In the genomic region with DNA sequence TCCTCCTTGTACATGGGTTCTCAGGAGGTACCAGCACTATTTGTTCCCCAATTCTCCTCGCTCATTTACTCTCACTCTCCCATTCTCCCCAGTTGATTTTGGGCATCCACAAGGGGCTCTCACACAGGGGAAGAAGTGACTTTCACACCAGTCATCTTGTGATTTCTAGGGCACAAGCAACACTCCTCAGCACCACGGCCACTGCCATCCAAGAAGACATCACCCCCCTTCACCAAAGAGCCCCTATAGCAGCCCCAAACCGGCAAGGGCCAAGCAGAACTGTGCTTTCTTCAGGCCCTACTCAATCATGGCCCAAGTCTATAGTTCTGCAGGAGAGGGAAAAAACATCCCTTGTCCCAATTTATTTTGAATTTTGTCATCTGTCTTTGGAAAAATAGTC, we compare ENCODE assay signal across 26 cellular contexts.
"Had no signal": no experiment of that assay in that cellular context is flagged by ENCODE, and none has a peak within 500 bp of the region (broad histone marks: within the 10 kb centered on the region; RNA-seq: fewer than 3 reads in every experiment).

No MANE protein-coding gene starts in this region.

- H3K9me3 Mint-ChIP-seq: activated CD4-positive, alpha-beta T cell treated with anti-CD3 and anti-CD28 coated beads, Interleukin-2, amount 10 ng/mL, durations not matched to agents 24 days and 14 days; activated T-cell treated with anti-CD3 and anti-CD28 coated beads, Interleukin-2, amount 50 U/mL, for 4 hours; activated T-helper 17 cell treated with anti-CD3 and anti-CD28 coated beads, Interleukin-2, amount 50 U/mL, for 72 hours; central memory CD8-positive, alpha-beta T cell; dendritic cell treated with granulocyte-macrophage colony-stimulating factor and Interleukin-4, amounts not matched to agents 40 ng/mL and 50 ng/mL, for 4 days; effector memory CD8-positive, alpha-beta T cell; WTC11 had no signal

- H3K4me3 ChIP-seq: coronary artery, dorsolateral prefrontal cortex, esophagus squamous epithelium, gastroesophageal sphincter had no signal

- ATAC-seq: activated CD8-positive, alpha-beta T cell treated with anti-CD3 and anti-CD28 coated beads, Interleukin-2, amount 10 ng/mL, durations not matched to agents 7 days and 5 days; activated T-cell treated with anti-CD3 and anti-CD28 coated beads, Interleukin-2, amount 50 U/mL, for 4 hours; activated T-helper 17 cell treated with anti-CD3 and anti-CD28 coated beads, Interleukin-2, amount 50 U/mL, for 72 hours; effector memory CD8-positive, alpha-beta T cell; gastroesophageal sphincter; WTC11 had no signal

- H3K4me3 Mint-ChIP-seq: activated CD4-positive, alpha-beta memory T cell treated with anti-CD3 and anti-CD28 coated beads for 36 hours; activated CD4-positive, alpha-beta T cell treated with anti-CD3 and anti-CD28 coated beads, Interleukin-2, amount 10 ng/mL, durations not matched to agents 24 days and 14 days; activated CD8-positive, alpha-beta T cell treated with anti-CD3 and anti-CD28 coated beads, Interleukin-2, amount 10 ng/mL, durations not matched to agents 7 days and 5 days; activated naive CD8-positive, alpha-beta T cell; activated T-cell treated with anti-CD3 and anti-CD28 coated beads, Interleukin-2, amount 50 U/mL, for 4 hours; activated T-helper 17 cell treated with anti-CD3 and anti-CD28 coated beads, Interleukin-2, amount 50 U/mL, for 72 hours; central memory CD8-positive, alpha-beta T cell; dendritic cell treated with granulocyte-macrophage colony-stimulating factor and Interleukin-4, amounts not matched to agents 40 ng/mL and 50 ng/mL, for 4 days; effector memory CD8-positive, alpha-beta T cell; WTC11 had no signal

- H3K27ac Mint-ChIP-seq: activated CD4-positive, alpha-beta memory T cell treated with anti-CD3 and anti-CD28 coated beads for 36 hours; activated CD4-positive, alpha-beta T cell treated with anti-CD3 and anti-CD28 coated beads, Interleukin-2, amount 10 ng/mL, durations not matched to agents 24 days and 14 days; activated CD8-positive, alpha-beta T cell treated with anti-CD3 and anti-CD28 coated beads, Interleukin-2, amount 10 ng/mL, durations not matched to agents 7 days and 5 days; activated naive CD8-positive, alpha-beta T cell; dendritic cell treated with granulocyte-macrophage colony-stimulating factor and Interleukin-4, amounts not matched to agents 40 ng/mL and 50 ng/mL, for 4 days; effector memory CD8-positive, alpha-beta T cell; WTC11 had no signal

- H3K27me3 Mint-ChIP-seq: activated CD4-positive, alpha-beta T cell treated with anti-CD3 and anti-CD28 coated beads, Interleukin-2, amount 10 ng/mL, durations not matched to agents 24 days and 14 days; dendritic cell treated with granulocyte-macrophage colony-stimulating factor and Interleukin-4, amounts not matched to agents 40 ng/mL and 50 ng/mL, for 4 days had no signal

- H3K36me3 Mint-ChIP-seq: activated CD4-positive, alpha-beta memory T cell treated with anti-CD3 and anti-CD28 coated beads for 36 hours; activated naive CD8-positive, alpha-beta T cell; WTC11 had no signal

- DNase-seq: activated CD4-positive, alpha-beta memory T cell treated with anti-CD3 and anti-CD28 coated beads for 36 hours; activated CD4-positive, alpha-beta T cell treated with anti-CD3 and anti-CD28 coated beads, Interleukin-2, amount 10 ng/mL, durations not matched to agents 24 days and 14 days; activated CD8-positive, alpha-beta T cell treated with anti-CD3 and anti-CD28 coated beads, Interleukin-2, amount 10 ng/mL, durations not matched to agents 7 days and 5 days; activated effector memory CD4-positive, alpha-beta T cell treated with Interleukin-2 at 50 U/mL for 16 hours; activated gamma-delta T cell treated with Interleukin-2 at 50 U/mL for 16 hours; activated naive CD4-positive, alpha-beta T cell treated with anti-CD3 and anti-CD28 coated beads, Interleukin-2, amount 50 U/mL, for 16 hours; activated naive CD4-positive, alpha-beta T cell treated with Interleukin-2 at 50 U/mL for 16 hours; activated T-cell treated with anti-CD3 and anti-CD28 coated beads, Interleukin-2, amount 50 U/mL, for 4 hours; amniotic stem cell; anterior cingulate cortex; brain microvascular endothelial cell; dorsolateral prefrontal cortex; effector CD4-positive, alpha-beta T cell; effector memory CD8-positive, alpha-beta T cell; erythroblast; esophagus squamous epithelium; foreskin melanocyte; T-helper 2 cell had no signal

- H3K36me3 ChIP-seq: brain microvascular endothelial cell, esophagus squamous epithelium, gastroesophageal sphincter had no signal

- H3K27me3 ChIP-seq: brain microvascular endothelial cell had no signal

- H3K9me3 ChIP-seq: esophagus squamous epithelium, gastroesophageal sphincter had no signal

- H3K4me1 Mint-ChIP-seq: central memory CD8-positive, alpha-beta T cell had no signal

- H3K4me1 ChIP-seq: esophagus squamous epithelium, gastroesophageal sphincter had no signal

- H3K27ac ChIP-seq: brain microvascular endothelial cell, coronary artery, dorsolateral prefrontal cortex, esophagus squamous epithelium, gastroesophageal sphincter, VCaP had no signal
